21 cellular contexts compared by ENCODE assay signal in genomic region chr2:217907266-217907665, GRCh38.
DNase-seq lines count a peak whose midpoint lies in the region; ATAC-seq and TF ChIP-seq lines count a peak whose summit lies in the region.
"Had no signal": no experiment of that assay in that cellular context is flagged by ENCODE, and none has a peak within 500 bp of the region (broad histone marks: within the 10 kb centered on the region; RNA-seq: fewer than 3 reads in every experiment).

No MANE protein-coding gene starts in this region.

- H3K27me3 ChIP-seq in BLaER1, result peaks cover 8% of the 10 kb centered on the region; the same call in 1 of the 2 replicates
- no peaks in the 10 kb centered on the region for H3K27me3 ChIP-seq in breast epithelium
- no peaks in the 10 kb centered on the region for H3K27me3 ChIP-seq in muscle layer of colon (ENCODE audit: control insufficient read depth in 1 of 2, insufficient read depth in 2 of 2, low read length in 2 of 2)
- H3K27me3 ChIP-seq in subcutaneous abdominal adipose tissue (ENCODE audit: control insufficient read depth in 5 of 5, insufficient read depth in 4 of 5, low read length in 5 of 5), result no peaks in the 10 kb centered on the region
- H3K27me3 ChIP-seq in MM.1S (replicated peaks; ENCODE audit: insufficient read depth, low read length), result peaks cover 4% of the 10 kb centered on the region; the same call in 1 of the 2 replicates

- no peaks in the 10 kb centered on the region for H3F3A ChIP-seq in MM.1S (ENCODE audit: insufficient read depth, low read length)

- H3K9me3 ChIP-seq in BLaER1, result no peaks in the 10 kb centered on the region
- no peaks in the 10 kb centered on the region for H3K9me3 ChIP-seq in breast epithelium
- no peaks in the 10 kb centered on the region for H3K9me3 ChIP-seq in muscle layer of colon (ENCODE audit: low read length)
- H3K9me3 ChIP-seq in subcutaneous abdominal adipose tissue (ENCODE audit: control insufficient read depth in 5 of 5, low read length in 5 of 5), result no peaks in the 10 kb centered on the region
- no peaks in the 10 kb centered on the region for H3K9me3 ChIP-seq in MM.1S (replicated peaks; ENCODE audit: insufficient read depth, low read length)

- H3K27ac ChIP-seq in BLaER1 (no peak overlapping the region), breast epithelium (peak overlapping the region; percentile 90 to 92), muscle layer of colon (ENCODE audit: low read depth, low read length) (peak overlapping the region; percentile 92), subcutaneous abdominal adipose tissue (ENCODE audit: low read depth, low read length) (peak overlapping the region; percentile 99), MM.1S (ENCODE audit: low read length) (no peak overlapping the region)
- H3K27ac ChIP-seq: HL-60 had no signal

- ATAC-seq in GM21367 (IDR thresholded peaks at IDR 0.05; ENCODE audit: unreplicated experiment) (no peak), HG02678 (IDR thresholded peaks at IDR 0.05; ENCODE audit: unreplicated experiment) (no peak)
- ATAC-seq: natural killer cell, PC-3 had no signal

- H3K4me1 ChIP-seq in BLaER1 (peaks cover 100% of the 10 kb centered on the region), breast epithelium (peaks cover 26 to 66% of the 10 kb centered on the region in 2 donors), muscle layer of colon (ENCODE audit: insufficient read depth, low read length) (peaks cover 99% of the 10 kb centered on the region), subcutaneous abdominal adipose tissue (ENCODE audit: control insufficient read depth in 5 of 5, insufficient read depth in 5 of 5, low read length in 5 of 5) (peaks cover 71 to 99% (median 99%) of the 10 kb centered on the region in 5 donors), MM.1S (ENCODE audit: low read length) (no peaks in the 10 kb centered on the region)

- H3K4me2 ChIP-seq in BLaER1 (peak overlapping the region; percentile 92), MM.1S (ENCODE audit: low read depth, low read length) (no peak overlapping the region)

- TF ChIP-seq CTCF in breast epithelium (IDR thresholded peaks at IDR 0.05), result no peak
- no peak for TF ChIP-seq CTCF in MM.1S (IDR thresholded peaks at IDR 0.05; ENCODE audit: low read length)

- H3K36me3 ChIP-seq in BLaER1 (no peaks in the 10 kb centered on the region), breast epithelium (no peaks in the 10 kb centered on the region), muscle layer of colon (ENCODE audit: insufficient read depth, low read length) (peaks cover 27% of the 10 kb centered on the region), subcutaneous abdominal adipose tissue (ENCODE audit: control insufficient read depth in 5 of 5, insufficient read depth in 5 of 5, low read length in 5 of 5) (peaks cover 0 to 63% (median 29%) of the 10 kb centered on the region in 5 donors), MM.1S (replicated peaks; ENCODE audit: insufficient read depth, low read length) (no peaks in the 10 kb centered on the region)

- H3K9ac ChIP-seq in BLaER1, result no peak overlapping the region
- H3K9ac ChIP-seq in muscle layer of colon (ENCODE audit: low read length), result peak overlapping the region; percentile 68
- peak overlapping the region in 1 of 5 donors; percentile 8 for H3K9ac ChIP-seq in subcutaneous abdominal adipose tissue (ENCODE audit: low read length in 5 of 5)
- H3K9ac ChIP-seq in MM.1S (ENCODE audit: low read length), result no peak overlapping the region

- no peak overlapping the region for H2AFZ ChIP-seq in MM.1S (ENCODE audit: low read length)

- DNase-seq in breast epithelium (ENCODE audit: low spot score in 2 of 2) (no peak), MM.1S (no peak)
- no peak for DNase-seq in activated CD4-positive, alpha-beta T cell treated with anti-CD3 and anti-CD28 coated beads for 4 hours
- DNase-seq: activated CD4-positive, alpha-beta T cell treated with anti-CD3 and anti-CD28 coated beads, Interleukin-2, amount 10 ng/mL, durations not matched to agents 7 days and 5 days; activated CD8-positive, alpha-beta memory T cell treated with anti-CD3 and anti-CD28 coated beads, Interleukin-2, amount 50 U/mL, for 48 hours; activated effector memory CD4-positive, alpha-beta T cell treated with anti-CD3 and anti-CD28 coated beads, Interleukin-2, amount 50 U/mL, for 16 hours; cerebellar nuclear complex; endodermal cell; H7; mesendoderm; natural killer cell; NCI-H1694 treated with DMSO at 0.1 percent for 48 hours; NCI-H774; PC-3; T-helper 1 cell had no signal

- TF ChIP-seq POLR2A in breast epithelium (IDR thresholded peaks at IDR 0.05), result no peak

- intact Hi-C loops in breast epithelium (cut with DNase I; ENCODE audit: low total_unique reads), result no loop called here

- H4K20me1 ChIP-seq in BLaER1, result peaks cover 87% of the 10 kb centered on the region
- H4K20me1 ChIP-seq in MM.1S (ENCODE audit: insufficient read depth, low read length), result no peaks in the 10 kb centered on the region

- H3K4me3 ChIP-seq in BLaER1, result no peak overlapping the region
- no peak overlapping the region for H3K4me3 ChIP-seq in breast epithelium
- no peak overlapping the region for H3K4me3 ChIP-seq in muscle layer of colon (ENCODE audit: low read depth in 1 of 2, low read length in 2 of 2)
- no peak overlapping the region for H3K4me3 ChIP-seq in subcutaneous abdominal adipose tissue (ENCODE audit: low read depth in 1 of 5, low read length in 5 of 5)
- H3K4me3 ChIP-seq in MM.1S (ENCODE audit: low read length), result no peak overlapping the region

- H3K9me2 ChIP-seq in MM.1S (replicated peaks; ENCODE audit: insufficient read depth, low read length), result no peaks in the 10 kb centered on the region

- H3K79me2 ChIP-seq in MM.1S (ENCODE audit: low read length), result no peaks in the 10 kb centered on the region

Comparison
In these comparisons a context has a peak if more than half of its experiments do, and no peak if none do; other contexts are left out.
1. H3K27ac ChIP-seq: peak in breast epithelium (2 of 2), muscle layer of colon (single experiment) and subcutaneous abdominal adipose tissue (single experiment); none in BLaER1 (single experiment) and MM.1S (single experiment).